ENCODE assay signal across 24 cellular contexts in the genomic region with DNA sequence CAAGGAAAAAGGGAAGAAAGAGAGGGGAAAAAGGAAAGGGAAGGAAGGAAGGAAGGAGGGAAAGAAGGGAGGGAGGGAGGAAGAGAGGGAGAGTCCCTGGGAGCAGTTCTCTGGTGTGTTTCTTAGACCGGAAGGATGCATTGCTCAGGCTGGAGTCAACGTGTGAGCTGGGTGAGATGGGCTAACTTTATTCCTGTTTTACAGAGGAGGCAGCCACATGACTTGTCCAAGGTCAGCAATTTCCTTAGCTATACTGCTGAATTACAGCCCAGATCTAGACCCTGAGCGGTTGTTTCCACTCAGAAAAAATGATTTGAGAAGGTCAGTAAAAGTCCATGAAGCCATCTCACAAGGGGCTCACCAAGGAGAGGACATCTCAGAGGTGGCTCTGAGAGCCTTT.
"Had no signal": no experiment of that assay in that cellular context is flagged by ENCODE, and none has a peak within 500 bp of the region (broad histone marks: within the 10 kb centered on the region; RNA-seq: fewer than 3 reads in every experiment).

No MANE protein-coding gene starts in this region.

- H3K4me1 Mint-ChIP-seq: naive thymus-derived CD8-positive, alpha-beta T cell; stimulated activated naive CD8-positive, alpha-beta T cell treated with anti-CD3 and anti-CD28 coated beads, Interleukin-15, amount 100 ng/mL, for 72 hours had no signal

- H3K4me3 ChIP-seq: colonic mucosa, esophagus muscularis mucosa, gastroesophageal sphincter, heart right ventricle, lower lobe of right lung, smooth muscle cell, suprapubic skin, transverse colon, vagina had no signal

- H3K27ac Mint-ChIP-seq: progenitor cell of endocrine pancreas; stimulated activated naive CD8-positive, alpha-beta T cell treated with anti-CD3 and anti-CD28 coated beads, Interleukin-15, amount 100 ng/mL, for 72 hours had no signal

- H3K4me2 ChIP-seq: smooth muscle cell had no signal

- H3K27ac ChIP-seq: colonic mucosa, esophagus muscularis mucosa, foreskin keratinocyte, gastroesophageal sphincter, heart right ventricle, lower lobe of right lung, parathyroid adenoma, suprapubic skin, transverse colon, vagina had no signal

- DNase-seq: colonic mucosa; dermis blood vessel endothelial cell; effector memory CD4-positive, alpha-beta T cell; foreskin keratinocyte; heart right ventricle; hippocampal formation; left colon; left ventricle myocardium superior; lower lobe of right lung; naive thymus-derived CD8-positive, alpha-beta T cell; stimulated activated CD4-positive, alpha-beta T cell treated with anti-CD3 and anti-CD28 coated beads, Interleukin-12 subunit alpha, Interleukin-12 subunit beta, amount 100 ng/mL, for 4 hours; stimulated activated CD4-positive, alpha-beta T cell treated with anti-CD3 and anti-CD28 coated beads, Interleukin-1b, Interleukin-23, amount 100 ng/mL, for 48 hours; stimulated activated CD4-positive, alpha-beta T cell treated with anti-CD3 and anti-CD28 coated beads, Interleukin-4, amount 100 ng/mL, for 1 hour; stimulated activated CD8-positive, alpha-beta memory T cell treated with anti-CD3 and anti-CD28 coated beads, Interleukin-4, amount 100 ng/mL, for 48 hours; stimulated activated naive CD4-positive, alpha-beta T cell; stimulated activated naive CD8-positive, alpha-beta T cell treated with anti-CD3 and anti-CD28 coated beads, Interleukin-15, amount 100 ng/mL, for 72 hours; transverse colon had no signal

- H2AFZ ChIP-seq: parathyroid adenoma had no signal

- H3K4me1 ChIP-seq: colonic mucosa, esophagus muscularis mucosa, foreskin keratinocyte, gastroesophageal sphincter, heart right ventricle, lower lobe of right lung, parathyroid adenoma, transverse colon, vagina had no signal

- H3K79me2 ChIP-seq: parathyroid adenoma had no signal

- H3K36me3 ChIP-seq: colonic mucosa, esophagus muscularis mucosa, gastroesophageal sphincter, heart right ventricle, lower lobe of right lung, suprapubic skin, transverse colon, vagina had no signal

- H3K4me3 Mint-ChIP-seq: naive thymus-derived CD8-positive, alpha-beta T cell; stimulated activated naive CD8-positive, alpha-beta T cell treated with anti-CD3 and anti-CD28 coated beads, Interleukin-15, amount 100 ng/mL, for 72 hours had no signal

- H3K9me3 ChIP-seq: colonic mucosa, suprapubic skin, transverse colon, vagina had no signal

- H3K9ac ChIP-seq: parathyroid adenoma had no signal

- H3K27me3 ChIP-seq: colonic mucosa, esophagus muscularis mucosa, gastroesophageal sphincter, heart right ventricle, suprapubic skin, transverse colon, vagina had no signal
